In the genomic region with DNA sequence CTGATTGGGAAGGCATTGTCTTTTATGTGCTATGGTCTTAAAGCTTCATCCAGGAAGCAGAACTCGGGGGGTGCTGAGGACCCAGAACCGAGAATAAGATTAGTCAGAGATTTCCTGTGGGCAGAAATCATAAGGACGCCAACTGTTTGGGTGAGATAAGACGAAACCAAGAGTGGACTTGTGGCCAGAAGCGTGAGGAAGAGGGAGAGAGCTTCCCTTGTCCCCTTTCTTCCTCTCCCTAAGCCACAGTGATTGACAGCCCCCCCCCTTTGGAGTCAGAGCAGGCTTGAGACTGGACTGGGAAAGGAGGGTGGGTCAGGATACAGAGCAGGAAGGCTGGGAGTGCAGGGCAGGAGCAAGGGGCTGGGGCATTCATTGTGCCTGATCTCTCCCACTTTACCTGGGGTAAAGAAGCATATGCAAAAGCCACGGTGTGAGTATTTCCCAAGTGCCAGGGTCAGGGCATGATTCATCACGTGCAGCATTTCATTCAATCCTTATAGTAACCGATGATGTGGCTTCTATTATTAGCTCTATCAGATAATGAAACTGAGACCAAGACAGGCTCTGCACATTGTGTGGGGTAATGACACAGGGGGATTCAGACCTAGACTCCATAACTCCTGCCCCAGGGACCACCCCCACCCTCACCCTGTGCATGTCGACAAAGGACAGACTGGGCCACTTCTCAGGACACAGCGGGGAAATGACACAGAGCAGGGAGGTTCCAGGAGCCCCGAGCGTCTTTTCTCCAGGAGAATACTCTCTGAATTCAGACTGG, we compare ENCODE assay signal across 8 cellular contexts. TPM values are rescaled to one million over a fixed set of nuclear protein-coding genes. Genes with fewer than 3 reads are reported as not detected.
DNase-seq lines count a peak whose midpoint lies in the region; ATAC-seq, FAIRE-seq and TF ChIP-seq lines count a peak whose summit lies in the region.

No MANE protein-coding gene starts in this region.

- ATAC-seq in GM19351 (IDR thresholded peaks at IDR 0.05; ENCODE audit: unreplicated experiment) (peak; percentile 59), HG03432 (IDR thresholded peaks at IDR 0.05; ENCODE audit: unreplicated experiment) (peak; percentile 70)

- H3K27ac Mint-ChIP-seq in astrocyte (ENCODE audit: unreplicated experiment) = peak overlapping the region; percentile 55

- H3K4me1 ChIP-seq in astrocyte (ENCODE audit: insufficient read depth, low read length) = peaks cover 14% of the 10 kb centered on the region
- H3K4me1 ChIP-seq in osteoblast (ENCODE audit: insufficient read depth, low read length) = peaks cover 3% of the 10 kb centered on the region
- no peaks in the 10 kb centered on the region for H3K4me1 ChIP-seq in mesendoderm (ENCODE audit: control insufficient read depth, low read depth, low read length)

- no peaks in the 10 kb centered on the region for H3K9me3 Mint-ChIP-seq in astrocyte (ENCODE audit: unreplicated experiment)

- H4K5ac ChIP-seq in mesendoderm (ENCODE audit: low read length) = no peak overlapping the region

- H3K27ac ChIP-seq in astrocyte (ENCODE audit: low read depth, low read length) (peak overlapping the region; percentile 22), osteoblast (ENCODE audit: low read depth, low read length) (no peak overlapping the region), mesendoderm (ENCODE audit: low read depth, low read length) (no peak overlapping the region)

- no peak overlapping the region for H2BK120ac ChIP-seq in mesendoderm (ENCODE audit: low read depth, low read length)

- H3K18ac ChIP-seq in mesendoderm (ENCODE audit: low read length) = no peak overlapping the region

- no peak overlapping the region for H3K56ac ChIP-seq in mesendoderm (ENCODE audit: low read length)

- no peaks in the 10 kb centered on the region for H3K79me1 ChIP-seq in mesendoderm (ENCODE audit: low read length)

- H3K9ac ChIP-seq in astrocyte (ENCODE audit: low read length) (peak overlapping the region; percentile 28), mesendoderm (ENCODE audit: low read length) (no peak overlapping the region)

- H3K27me3 ChIP-seq in astrocyte (ENCODE audit: insufficient read depth, low read length) (peaks cover 10% of the 10 kb centered on the region), osteoblast (ENCODE audit: insufficient read depth, low read length) (peaks cover 35% of the 10 kb centered on the region), mesendoderm (ENCODE audit: insufficient read depth, low read length, poor library complexity) (no peaks in the 10 kb centered on the region)

- H3K27me3 Mint-ChIP-seq in astrocyte (ENCODE audit: low read depth, unreplicated experiment) = peaks cover 30% of the 10 kb centered on the region

- no peak for FAIRE-seq in astrocyte (lab: Jason Lieb, UNC)

- H3K79me2 ChIP-seq in astrocyte (ENCODE audit: insufficient read depth, low read length) (no peaks in the 10 kb centered on the region), osteoblast (ENCODE audit: insufficient read depth, low read length) (no peaks in the 10 kb centered on the region), mesendoderm (ENCODE audit: control insufficient read depth, insufficient read depth, low read length) (no peaks in the 10 kb centered on the region)

- no peak overlapping the region for H2BK15ac ChIP-seq in mesendoderm (replicated peaks; ENCODE audit: low read depth)

- H2AK5ac ChIP-seq in mesendoderm (ENCODE audit: low read length) = no peak overlapping the region

- H2AFZ ChIP-seq in astrocyte (ENCODE audit: low read depth, low read length) = no peak overlapping the region
- peak overlapping the region; percentile 10 for H2AFZ ChIP-seq in osteoblast (ENCODE audit: low read length)

- peak; percentile 26 for DNase-seq in astrocyte (ENCODE audit: low read depth)
- DNase-seq in osteoblast (ENCODE audit: insufficient read length, low spot score, missing footprints) = no peak
- no peak for DNase-seq in NCI-H69 (lab: John Stamatoyannopoulos, UW)
- no peak for DNase-seq in NCI-H1436 (lab: John Stamatoyannopoulos, UW)
- no peak for DNase-seq in NCI-H2107 treated with DMSO at 0.1 percent for 48 hours (lab: John Stamatoyannopoulos, UW; ENCODE audit: unreplicated experiment)
- DNase-seq in mesendoderm = no peak

- H3K4me3 Mint-ChIP-seq in astrocyte (ENCODE audit: unreplicated experiment) = peak overlapping the region; percentile 18

- H3K36me3 Mint-ChIP-seq in astrocyte (ENCODE audit: low read depth, unreplicated experiment) = no peaks in the 10 kb centered on the region

- H2BK5ac ChIP-seq in mesendoderm (ENCODE audit: low read length) = no peak overlapping the region

- peak overlapping the region; percentile 74 for H3K4me2 ChIP-seq in astrocyte (ENCODE audit: low read length)
- peak overlapping the region; percentile 57 for H3K4me2 ChIP-seq in osteoblast (ENCODE audit: insufficient read depth, low read length)
- no peak overlapping the region for H3K4me2 ChIP-seq in mesendoderm (ENCODE audit: low read length)

- H4K20me1 ChIP-seq in astrocyte (ENCODE audit: insufficient read depth, low read length) (no peaks in the 10 kb centered on the region), osteoblast (ENCODE audit: insufficient read depth, low read length) (no peaks in the 10 kb centered on the region)

- no peak overlapping the region for H3K23ac ChIP-seq in mesendoderm (ENCODE audit: low read length)

- H3K4me3 ChIP-seq in astrocyte (ENCODE audit: insufficient read depth, low read depth, low read length) (no peak overlapping the region), osteoblast (ENCODE audit: insufficient read depth, low read length) (peak overlapping the region; percentile 36), mesendoderm (ENCODE audit: low read length) (no peak overlapping the region)

- H3K9me3 ChIP-seq in astrocyte (ENCODE audit: insufficient read depth, low read depth, low read length) = no peaks in the 10 kb centered on the region
- no peaks in the 10 kb centered on the region for H3K9me3 ChIP-seq in osteoblast (ENCODE audit: low read depth, low read length)

- no CpG with 5 or more reads among the region's 12 CpGs for WGBS in mesendoderm (ENCODE audit: extremely low coverage, insufficient coverage, low lambda C conversion rate)

- no peaks in the 10 kb centered on the region for H3K36me3 ChIP-seq in astrocyte (ENCODE audit: insufficient read depth, low read length)
- H3K36me3 ChIP-seq in osteoblast (ENCODE audit: insufficient read depth, low read length) = no peaks in the 10 kb centered on the region
- H3K36me3 ChIP-seq in mesendoderm (ENCODE audit: control insufficient read depth, insufficient read depth, low read length) = no peaks in the 10 kb centered on the region

- TF ChIP-seq CTCF in astrocyte (IDR thresholded peaks at IDR 0.05; ENCODE audit: insufficient read depth, low read depth, low read length) (no peak), osteoblast (IDR thresholded peaks at IDR 0.05; ENCODE audit: extremely low read depth, low read depth, low read length) (no peak)

- no peak overlapping the region for H3K4ac ChIP-seq in mesendoderm (ENCODE audit: low read depth, low read length)

- no peak overlapping the region for H4K8ac ChIP-seq in mesendoderm (ENCODE audit: low read depth, low read length)

- peaks cover 13% of the 10 kb centered on the region for H3K4me1 Mint-ChIP-seq in astrocyte (ENCODE audit: low read depth, unreplicated experiment)

RNA-seq across cellular contexts. Expression of a gene that starts 3.0 kb away (rescaled TPM):
- total RNA-seq in astrocyte (not detected in 2 replicates), osteoblast (not detected in 2 replicates)
- polyA plus RNA-seq in mesendoderm (2013, experiment 1 of 2) = 0.03 TPM
- polyA plus RNA-seq in mesendoderm (2013, experiment 2 of 2) = 0.06 TPM

RNA-seq across cellular contexts. Expression of a gene that starts 49.4 kb away (rescaled TPM):
- total RNA-seq in astrocyte (2.6 and 4.0 TPM in 2 replicates), osteoblast (1.2 and 1.8 TPM in 2 replicates)
- polyA plus RNA-seq in mesendoderm (2013, experiment 1 of 2) = 0.87 TPM
- 0.90 TPM for polyA plus RNA-seq in mesendoderm (2013, experiment 2 of 2)

RNA-seq across cellular contexts. Expression of a gene that starts 56.6 kb away (rescaled TPM):
- total RNA-seq in astrocyte (not detected in 2 replicates), osteoblast (not detected in 2 replicates)
- polyA plus RNA-seq in mesendoderm (2013, experiment 1 of 2) = not detected
- polyA plus RNA-seq in mesendoderm (2013, experiment 2 of 2) = not detected
